Comparison of ENCODE assay signal across 1 cellular context in the genomic region with DNA sequence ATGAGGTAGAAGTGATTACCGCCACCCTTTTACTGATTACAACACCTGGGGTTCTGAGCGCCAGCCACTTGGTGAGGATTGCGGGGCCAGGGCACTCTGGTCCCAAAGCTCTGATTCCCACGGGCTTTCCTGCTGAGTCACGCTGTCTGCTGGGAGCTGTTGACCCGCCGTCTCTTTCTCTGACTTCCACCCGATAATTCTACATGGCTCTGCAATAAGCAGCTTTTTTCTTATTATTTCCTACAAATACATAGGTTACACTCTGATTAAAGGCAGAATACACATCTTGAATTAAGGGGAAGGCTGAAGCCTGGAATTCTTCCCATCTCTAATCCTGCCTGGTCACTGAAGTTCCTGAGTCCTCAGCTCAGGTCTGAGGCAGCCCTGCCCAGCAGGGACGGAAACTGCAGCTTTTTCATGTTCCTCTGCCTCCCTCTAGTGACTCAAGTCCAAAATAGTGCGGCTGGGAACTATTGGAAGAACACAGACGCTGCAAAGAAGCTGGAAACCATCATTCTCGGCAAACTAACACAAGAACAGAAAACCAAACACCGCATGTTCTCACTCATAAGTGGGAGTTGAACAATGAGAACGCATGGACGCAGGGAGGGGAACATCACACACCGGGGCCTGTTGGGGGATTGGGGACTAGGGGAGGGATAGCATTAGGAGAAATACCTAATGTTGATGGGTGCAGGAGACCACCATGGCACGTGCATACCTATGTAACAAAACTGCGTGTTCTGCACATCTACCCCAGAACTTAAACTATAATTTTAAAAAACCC.
TF ChIP-seq lines count a peak whose summit lies in the region.

No MANE protein-coding gene starts in this region.

TF ChIP-seq in HCT116, 20 proteins besides CTCF, POLR2A, EP300 and RAD21 (continued from another document):
- TF ChIP-seq, protein P1, sequence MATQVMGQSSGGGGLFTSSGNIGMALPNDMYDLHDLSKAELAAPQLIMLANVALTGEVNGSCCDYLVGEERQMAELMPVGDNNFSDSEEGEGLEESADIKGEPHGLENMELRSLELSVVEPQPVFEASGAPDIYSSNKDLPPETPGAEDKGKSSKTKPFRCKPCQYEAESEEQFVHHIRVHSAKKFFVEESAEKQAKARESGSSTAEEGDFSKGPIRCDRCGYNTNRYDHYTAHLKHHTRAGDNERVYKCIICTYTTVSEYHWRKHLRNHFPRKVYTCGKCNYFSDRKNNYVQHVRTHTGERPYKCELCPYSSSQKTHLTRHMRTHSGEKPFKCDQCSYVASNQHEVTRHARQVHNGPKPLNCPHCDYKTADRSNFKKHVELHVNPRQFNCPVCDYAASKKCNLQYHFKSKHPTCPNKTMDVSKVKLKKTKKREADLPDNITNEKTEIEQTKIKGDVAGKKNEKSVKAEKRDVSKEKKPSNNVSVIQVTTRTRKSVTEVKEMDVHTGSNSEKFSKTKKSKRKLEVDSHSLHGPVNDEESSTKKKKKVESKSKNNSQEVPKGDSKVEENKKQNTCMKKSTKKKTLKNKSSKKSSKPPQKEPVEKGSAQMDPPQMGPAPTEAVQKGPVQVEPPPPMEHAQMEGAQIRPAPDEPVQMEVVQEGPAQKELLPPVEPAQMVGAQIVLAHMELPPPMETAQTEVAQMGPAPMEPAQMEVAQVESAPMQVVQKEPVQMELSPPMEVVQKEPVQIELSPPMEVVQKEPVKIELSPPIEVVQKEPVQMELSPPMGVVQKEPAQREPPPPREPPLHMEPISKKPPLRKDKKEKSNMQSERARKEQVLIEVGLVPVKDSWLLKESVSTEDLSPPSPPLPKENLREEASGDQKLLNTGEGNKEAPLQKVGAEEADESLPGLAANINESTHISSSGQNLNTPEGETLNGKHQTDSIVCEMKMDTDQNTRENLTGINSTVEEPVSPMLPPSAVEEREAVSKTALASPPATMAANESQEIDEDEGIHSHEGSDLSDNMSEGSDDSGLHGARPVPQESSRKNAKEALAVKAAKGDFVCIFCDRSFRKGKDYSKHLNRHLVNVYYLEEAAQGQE (IDR thresholded peaks at IDR 0.05; ENCODE audit: low read depth): no peak
- no peak for TF ChIP-seq CEBPB (IDR thresholded peaks at IDR 0.05; ENCODE audit: low read depth)
- no peak for TF ChIP-seq EZH2 (IDR thresholded peaks at IDR 0.05)
- no peak for TF ChIP-seq SRF (IDR thresholded peaks at IDR 0.05; ENCODE audit: low read depth)
- TF ChIP-seq, protein P2, sequence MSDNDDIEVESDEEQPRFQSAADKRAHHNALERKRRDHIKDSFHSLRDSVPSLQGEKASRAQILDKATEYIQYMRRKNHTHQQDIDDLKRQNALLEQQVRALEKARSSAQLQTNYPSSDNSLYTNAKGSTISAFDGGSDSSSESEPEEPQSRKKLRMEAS (IDR thresholded peaks at IDR 0.05): peak; percentile 28; the same call in 1 of the 2 replicates
- 0 out of 2 replicates have a peak, but pooled peaks have one; percentile 27 for TF ChIP-seq POLR2AphosphoS5 (IDR thresholded peaks at IDR 0.05; ENCODE audit: low read depth, low read length)
- no peak; the same call in 1 of the 2 replicates for TF ChIP-seq EGR1 (IDR thresholded peaks at IDR 0.05; ENCODE audit: low read depth)
- no peak for TF ChIP-seq ZNF274 (IDR thresholded peaks at IDR 0.05; ENCODE audit: low read depth, low read length)
